22 cellular contexts compared by ENCODE assay signal in genomic region chr18:54206447-54206846, GRCh38. TPM values are rescaled to one million over a fixed set of nuclear protein-coding genes. Genes with fewer than 3 reads are reported as not detected.
DNase-seq lines count a peak whose midpoint lies in the region; ATAC-seq, FAIRE-seq and TF ChIP-seq lines count a peak whose summit lies in the region.
"Had no signal": no experiment of that assay in that cellular context is flagged by ENCODE, and none has a peak within 500 bp of the region (broad histone marks: within the 10 kb centered on the region; RNA-seq: fewer than 3 reads in every experiment).

No MANE protein-coding gene starts in this region.

- no peak overlapping the region for H3K18ac ChIP-seq in trophoblast cell (ENCODE audit: low read length)

- FAIRE-seq in K562 (lab: Jason Lieb, UNC) = peak; percentile 19
- FAIRE-seq: colon, H54 had no signal

- H3K4me2 ChIP-seq in DND-41 (ENCODE audit: insufficient read depth, low read length) = no peak overlapping the region
- no peak overlapping the region for H3K4me2 ChIP-seq in K562 (ENCODE audit: insufficient read depth, low read length)
- no peak overlapping the region for H3K4me2 ChIP-seq in trophoblast cell (ENCODE audit: low read length)

- H3K4me3 ChIP-seq in DND-41 (ENCODE audit: low read depth in 1 of 2, low read length in 2 of 2) (no peak overlapping the region), K562 (no peak overlapping the region), trophoblast cell (ENCODE audit: low read depth, low read length) (no peak overlapping the region), lower leg skin (ENCODE audit: low read depth, poor library complexity, severe bottlenecking) (no peak overlapping the region)
- H3K4me3 ChIP-seq: ascending aorta, gastrocnemius medialis had no signal

- no peak overlapping the region for H2BK120ac ChIP-seq in trophoblast cell (ENCODE audit: insufficient read depth, low read length, poor library complexity)

- no peak overlapping the region for H2AK5ac ChIP-seq in trophoblast cell (ENCODE audit: low read length)

- peaks cover 85% of the 10 kb centered on the region for H3K79me2 ChIP-seq in DND-41 (ENCODE audit: insufficient read depth, low read length)
- peaks cover 62% of the 10 kb centered on the region for H3K79me2 ChIP-seq in K562 (ENCODE audit: control insufficient read depth, insufficient read depth, low read length)
- peaks cover 3% of the 10 kb centered on the region for H3K79me2 ChIP-seq in trophoblast cell (ENCODE audit: control insufficient read depth, insufficient read depth, low read length, poor library complexity)

- POLR2A ChIA-PET in K562 (lab: Yijun Ruan, JAX) = interaction anchor here (0.6 to 1.4 kb wide), 4 partner anchors 13 to 18 kb away, joined by 3 to 4 read pairs (median 4); partner anchors contain the start of gene MBD2

- peak overlapping the region; percentile 86 for H3K4ac ChIP-seq in trophoblast cell (ENCODE audit: low read depth, low read length)

- no peak overlapping the region for H4K91ac ChIP-seq in trophoblast cell (ENCODE audit: low read depth, low read length)

- peak overlapping the region; percentile 72 for H2BK5ac ChIP-seq in trophoblast cell (ENCODE audit: low read depth, low read length, poor library complexity)

- TF ChIP-seq EP300 in K562 (IDR thresholded peaks at IDR 0.05; ENCODE audit: low read length) = no peak

- 0% methylated on average over 2 of the region's 2 CpGs for WGBS in K562 (ENCODE audit: insufficient coverage, low coverage, missing lambda C conversion rate)
- no CpG with 5 or more reads among the region's 2 CpGs for whole genome bisulfite sequencing in trophoblast cell (ENCODE audit: extremely low coverage, insufficient coverage, insufficient read length)
- WGBS in lower leg skin, 2 donors = 37 to 46% methylated on average over 2 of the region's 2 CpGs

- H3K14ac ChIP-seq in trophoblast cell (ENCODE audit: low read length) = no peak overlapping the region

- BruUV-seq in K562 (replicated peaks; lab: Mats Ljungman, UMichigan) = no TSS peak

- H3K9me3 ChIP-seq in DND-41 (ENCODE audit: insufficient read depth, low read length, severe bottlenecking) (no peaks in the 10 kb centered on the region), K562 (replicated peaks; ENCODE audit: control insufficient read depth, insufficient read depth, low read depth, low read length) (no peaks in the 10 kb centered on the region), trophoblast cell (ENCODE audit: insufficient read depth, low read depth, low read length) (no peaks in the 10 kb centered on the region)
- H3K9me3 ChIP-seq: ascending aorta, BE2C, gastrocnemius medialis had no signal

- DNase-seq in DND-41 (no peak), OCI-M1 (lab: John Stamatoyannopoulos, UW) (peak; percentile 39), K562 (ENCODE audit: extremely low read depth in 1 of 4, low spot score in 3 of 4) (no peak), trophoblast cell (peak in 1 of 2 donors; percentile 47), foreskin melanocyte (no peak), lower leg skin (ENCODE audit: low spot score in 2 of 2) (no peak)
- DNase-seq: activated CD4-positive, alpha-beta T cell treated with anti-CD3 and anti-CD28 coated beads, Interleukin-2, amount 50 U/mL, for 48 hours; BE2C; DMS53; gastrocnemius medialis; left colon; MV-4-11; NCI-H2029 treated with DMSO at 0.1 percent for 48 hours; NCI-H524; SHP77 treated with DMSO at 0.1 percent for 48 hours; stimulated activated CD4-positive, alpha-beta T cell treated with anti-CD3 and anti-CD28 coated beads, Interleukin-4, amount 100 ng/mL, for 1 hour; T1000 had no signal

- H3K9ac ChIP-seq in DND-41 (ENCODE audit: low read depth, low read length) = no peak overlapping the region
- no peak overlapping the region for H3K9ac ChIP-seq in K562 (ENCODE audit: insufficient read depth in 1 of 2, low read depth in 2 of 2, low read length in 2 of 2)
- no peak overlapping the region for H3K9ac ChIP-seq in trophoblast cell (ENCODE audit: low read length)

- H3K4me1 ChIP-seq in DND-41 (ENCODE audit: insufficient read depth, low read length) (peaks cover 14% of the 10 kb centered on the region), K562 (replicated peaks in 1 of 2; ENCODE audit: control insufficient read depth in 2 of 2, insufficient read depth in 2 of 2, low read length in 2 of 2) (peaks cover 0 to 6% of the 10 kb centered on the region in 2 experiments; a peak in 1 of 5 replicates), trophoblast cell (ENCODE audit: control insufficient read depth in 1 of 2, insufficient read depth in 2 of 2, low read length in 2 of 2) (peaks cover 6% of the 10 kb centered on the region in 2 experiments)
- H3K4me1 ChIP-seq: BE2C had no signal

- in situ Hi-C loops in K562 (cut with MboI) = no loop called here

- peaks cover 2% of the 10 kb centered on the region for H3K79me1 ChIP-seq in trophoblast cell (ENCODE audit: low read length)

- TF ChIP-seq RAD21 in K562 (CRISPR knock-in tag; conservative IDR thresholded peaks at IDR 0.05 in 1 of 2, IDR thresholded peaks at IDR 0.05 in 1 of 2) = no peak

- H2AFZ ChIP-seq in DND-41 (ENCODE audit: low read depth, low read length) (no peak overlapping the region), K562 (ENCODE audit: low read depth, low read length) (no peak overlapping the region), trophoblast cell (ENCODE audit: insufficient read depth, low read length, poor library complexity) (no peak overlapping the region)

- CTCF ChIA-PET in K562 (lab: Yijun Ruan, JAX; ENCODE audit: low intra/inter-chr PET ratio) = no interaction called here

- H3K23ac ChIP-seq in trophoblast cell (ENCODE audit: low read length) = no peak overlapping the region

- H3K9me1 ChIP-seq in K562 (ENCODE audit: control insufficient read depth, insufficient read depth, low read length) = no peaks in the 10 kb centered on the region

- H3K27ac ChIP-seq in DND-41 (ENCODE audit: low read length) (peak overlapping the region; percentile 26; the same call in 1 of the 2 replicates), K562 (ENCODE audit: extremely low read depth, low read depth, low read length) (no peak overlapping the region), trophoblast cell (ENCODE audit: low read depth, low read length) (peak overlapping the region; percentile 51)
- H3K27ac ChIP-seq: gastrocnemius medialis, HL-60 had no signal

- intact Hi-C loops in K562 (cut with micrococcal nuclease) (no loop called here), lower leg skin (cut with DNase I; ENCODE audit: low total_unique reads) (no loop called here)

- H2BK12ac ChIP-seq in trophoblast cell (ENCODE audit: low read length) = no peak overlapping the region

- peaks cover 64% of the 10 kb centered on the region; the same call in 1 of the 2 replicates for H4K20me1 ChIP-seq in DND-41 (ENCODE audit: insufficient read depth, low read length)
- H4K20me1 ChIP-seq in K562 (replicated peaks; ENCODE audit: control insufficient read depth, insufficient read depth, low read length) = no peaks in the 10 kb centered on the region

- TF ChIP-seq POLR2A in K562 (conservative IDR thresholded peaks at IDR 0.05) (no peak), lower leg skin (IDR thresholded peaks at IDR 0.05) (no peak)

- H3K27me3 ChIP-seq in DND-41 (ENCODE audit: insufficient read depth, low read length, poor library complexity) (no peaks in the 10 kb centered on the region), K562 (ENCODE audit: control insufficient read depth in 2 of 2, insufficient read depth in 2 of 2, low read length in 2 of 2) (no peaks in the 10 kb centered on the region), trophoblast cell (ENCODE audit: insufficient read depth, low read length) (no peaks in the 10 kb centered on the region)
- H3K27me3 ChIP-seq: ascending aorta, BE2C, gastrocnemius medialis had no signal

- TF ChIP-seq CTCF in DND-41 (IDR thresholded peaks at IDR 0.05; ENCODE audit: borderline replicate concordance, extremely low read depth, low read length, poor library complexity, severe bottlenecking) (no peak), K562 (IDR thresholded peaks at IDR 0.05 in 2 of 3, conservative IDR thresholded peaks at IDR 0.05 in 1 of 3; ENCODE audit: insufficient read depth in 2 of 3, low read depth in 1 of 3, low read length in 3 of 3) (no peak), lower leg skin (IDR thresholded peaks at IDR 0.05) (no peak)

- no peak overlapping the region for H4K12ac ChIP-seq in trophoblast cell (ENCODE audit: low read depth, low read length)

- ATAC-seq in DND-41 (ENCODE audit: insufficient read depth, low read depth) (peak; percentile 50), K562 (peak; percentile 52), GM21737 (IDR thresholded peaks at IDR 0.05; ENCODE audit: unreplicated experiment) (no peak)
- ATAC-seq: gastrocnemius medialis, left colon had no signal

- H3K36me3 ChIP-seq in DND-41 (ENCODE audit: insufficient read depth, low read length) (peaks cover 30% of the 10 kb centered on the region), K562 (ENCODE audit: control insufficient read depth, insufficient read depth, low read length) (peaks cover 16% of the 10 kb centered on the region; the same call in 2 of the 3 replicates), trophoblast cell (ENCODE audit: control insufficient read depth in 1 of 2, insufficient read depth in 2 of 2, low read length in 2 of 2) (peaks cover 3 to 8% of the 10 kb centered on the region in 2 experiments)
- H3K36me3 ChIP-seq: BE2C had no signal

- H4K8ac ChIP-seq in trophoblast cell (ENCODE audit: low read depth, low read length) = no peak overlapping the region

TF ChIP-seq in K562, 482 proteins besides CTCF, POLR2A, EP300 and RAD21:
- TF ChIP-seq ARID1B (IDR thresholded peaks at IDR 0.05) (0 out of 2 replicates have a peak, but pooled peaks have one; percentile 16), SNRNP70 (optimal IDR thresholded peaks at IDR 0.05; ENCODE audit: low read depth, low read length) (no peak)

RNA-seq across cellular contexts. Expression of gene MBD2, which starts 18.0 kb away (rescaled TPM):
- 7.9 and 16.1 TPM in 2 replicates for total RNA-seq in K562 (2011; cell fraction: chromatin; rRNA removed; ENCODE audit: low replicate concordance)
- 5.3 and 5.5 TPM in 2 replicates for total RNA-seq in K562 (2011; cell fraction: nucleolus; rRNA removed)
- total RNA-seq in K562 (2011; cell fraction: nucleoplasm; rRNA removed) = 12.7 and 25.0 TPM in 2 replicates
- total RNA-seq in K562 (2014; rRNA removed) (9.1 and 10.5 TPM in 2 replicates), K562 (2014; rRNA removed; fragmentation: Illumina TruSeq; extraction: Trizol) (30.0 and 30.8 TPM in 2 replicates), K562 (2015; rRNA removed; fragmentation: Illumina TruSeq; extraction: Trizol) (13.4 and 13.9 TPM in 2 replicates), K562 (2021) (38.6 and 40.2 TPM in 2 replicates), lower leg skin (10 to 100 TPM; 54.2 to 63.5 (median 59.5) TPM)
- polyA plus RNA-seq in K562 (2011; rRNA removed) (23.9 and 31.0 TPM in 2 replicates), K562 (2014; fragmentation: Illumina TruSeq; extraction: Trizol) (16.2 and 21.7 TPM in 2 replicates), K562 (2014; fragmentation: Nextera tagmentation; extraction: Ambion mirVana) (1 to 10 TPM; 4.4 to 5.0 TPM), K562 (2014; rRNA removed) (10.3 and 13.7 TPM in 2 replicates)
- polyA plus RNA-seq in K562 (2011; cell fraction: cytosol; rRNA removed) = 2.9 and 5.7 TPM in 2 replicates
- 18.0 and 18.7 TPM in 2 replicates for polyA plus RNA-seq in K562 (2011; cell fraction: nucleus; rRNA removed)
- 10.8 and 18.3 TPM in 2 replicates for polyA plus RNA-seq in K562 (2012)
- 11.1 and 17.0 TPM in 2 replicates for polyA minus RNA-seq in K562 (2011; rRNA and poly(A)+ RNA removed)
- polyA minus RNA-seq in K562 (2011; cell fraction: cytosol; rRNA and poly(A)+ RNA removed) = 23.2 and 32.7 TPM in 2 replicates
- 3.5 and 6.3 TPM in 2 replicates for polyA minus RNA-seq in K562 (2011; cell fraction: nucleus; rRNA and poly(A)+ RNA removed)
- polyA plus RNA-seq in trophoblast cell (2013) = 33.1 and 34.2 TPM in 2 replicates
